ENCODE assay signal across 19 cellular contexts in the genomic region with DNA sequence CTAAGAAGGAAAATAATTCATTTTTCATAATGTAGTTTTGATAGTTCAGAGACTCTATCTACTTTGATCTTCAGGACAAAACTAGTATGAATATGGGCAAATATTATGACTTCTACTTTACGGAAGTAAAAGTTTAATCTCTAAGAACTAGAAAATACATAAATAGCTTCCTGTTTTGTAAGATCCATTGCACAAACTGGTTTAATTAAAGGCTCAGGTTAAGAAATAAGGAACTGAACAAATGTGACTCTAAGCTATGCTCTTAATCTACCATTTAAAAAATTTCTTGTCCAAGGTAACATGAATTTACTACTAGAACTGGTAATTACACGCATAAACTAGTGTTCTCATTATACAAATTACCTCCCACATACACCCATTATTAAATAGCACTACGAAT.
A peak's percentile ranks its signal among the peaks of the same experiment; 100 is the strongest.
DNase-seq lines count a peak whose midpoint lies in the region; ATAC-seq and TF ChIP-seq lines count a peak whose summit lies in the region.
"Had no signal": no experiment of that assay in that cellular context is flagged by ENCODE, and none has a peak within 500 bp of the region (broad histone marks: within the 10 kb centered on the region; RNA-seq: fewer than 3 reads in every experiment).

No MANE protein-coding gene starts in this region.

- H3K36me3 ChIP-seq in osteoblast (ENCODE audit: insufficient read depth, low read length) = no peaks in the 10 kb centered on the region
- H3K36me3 ChIP-seq: BLaER1 treated with 17β-estradiol and CSF1 and Interleukin-3, amounts not matched to agents 10 nM and 100 nM had no signal

- H3K4me3 ChIP-seq in osteoblast (ENCODE audit: insufficient read depth, low read length) = no peak overlapping the region
- H3K4me3 ChIP-seq: BLaER1 treated with 17β-estradiol and CSF1 and Interleukin-3, amounts not matched to agents 10 nM and 100 nM had no signal

- H2AFZ ChIP-seq in osteoblast (ENCODE audit: low read length) = no peak overlapping the region

- CTCF ChIA-PET in T-cell (lab: Charles Lee) = interaction anchor here in 1 of 2 donors (0.6 to 0.7 kb wide), 2 partner anchors 131 to 1939 kb away, joined by 3 to 7 read pairs; no protein-coding TSS in a partner anchor

- no peaks in the 10 kb centered on the region for H3K9me3 Mint-ChIP-seq in activated naive CD4-positive, alpha-beta T cell treated with anti-CD3 and anti-CD28 coated beads, Interleukin-2, amount 50 U/mL, for 24 hours
- H3K9me3 Mint-ChIP-seq in T-cell = peaks cover 0 to 13% (median 5%) of the 10 kb centered on the region in 3 donors
- peaks cover 6% of the 10 kb centered on the region for H3K9me3 Mint-ChIP-seq in activated T-cell treated with anti-CD3 and anti-CD28 coated beads, Interleukin-2, amount 50 U/mL, for 4 hours
- H3K9me3 Mint-ChIP-seq: T-helper 1 cell treated with Interleukin-12 subunit alpha and Interleukin-12 subunit beta and Interleukin-4 antibody, amounts not matched to agents 30 μg/mL and 1 μg/mL, for 36 hours had no signal

- no peak for ATAC-seq in T-cell (replicated peaks in 1 of 4)
- no peak for ATAC-seq in activated T-cell treated with anti-CD3 and anti-CD28 coated beads, Interleukin-2, amount 50 U/mL, for 4 hours

- H3K36me3 Mint-ChIP-seq in activated naive CD4-positive, alpha-beta T cell treated with anti-CD3 and anti-CD28 coated beads, Interleukin-2, amount 50 U/mL, for 24 hours = peaks cover 1% of the 10 kb centered on the region
- peaks cover 6% of the 10 kb centered on the region for H3K36me3 Mint-ChIP-seq in T-cell
- no peaks in the 10 kb centered on the region for H3K36me3 Mint-ChIP-seq in activated T-cell treated with anti-CD3 and anti-CD28 coated beads, Interleukin-2, amount 50 U/mL, for 4 hours (ENCODE audit: insufficient read depth)

- H3K27ac Mint-ChIP-seq in activated naive CD4-positive, alpha-beta T cell treated with anti-CD3 and anti-CD28 coated beads, Interleukin-2, amount 50 U/mL, for 24 hours = peak overlapping the region; percentile 33
- peak overlapping the region; percentile 25 to 41 for H3K27ac Mint-ChIP-seq in T-cell
- H3K27ac Mint-ChIP-seq: T-helper 1 cell treated with Interleukin-12 subunit alpha and Interleukin-12 subunit beta and Interleukin-4 antibody, amounts not matched to agents 30 μg/mL and 1 μg/mL, for 36 hours had no signal

- no peaks in the 10 kb centered on the region for H3K27me3 Mint-ChIP-seq in activated naive CD4-positive, alpha-beta T cell treated with anti-CD3 and anti-CD28 coated beads, Interleukin-2, amount 50 U/mL, for 24 hours
- H3K27me3 Mint-ChIP-seq in T-cell = no peaks in the 10 kb centered on the region
- H3K27me3 Mint-ChIP-seq in activated T-cell treated with anti-CD3 and anti-CD28 coated beads, Interleukin-2, amount 50 U/mL, for 4 hours (ENCODE audit: low read depth) = no peaks in the 10 kb centered on the region

- no peak for TF ChIP-seq CTCF in osteoblast (IDR thresholded peaks at IDR 0.05; ENCODE audit: extremely low read depth, low read depth, low read length)

- TF ChIP-seq POLR2A in erythroblast (IDR thresholded peaks at IDR 0.05; ENCODE audit: low read length) = no peak

- no peaks in the 10 kb centered on the region for H3K79me2 ChIP-seq in osteoblast (ENCODE audit: insufficient read depth, low read length)

- H3K9me3 ChIP-seq in osteoblast (ENCODE audit: low read depth, low read length) = no peaks in the 10 kb centered on the region
- H3K9me3 ChIP-seq: BLaER1 treated with 17β-estradiol and CSF1 and Interleukin-3, amounts not matched to agents 10 nM and 100 nM; Caco-2 had no signal

- DNase-seq in activated naive CD4-positive, alpha-beta T cell treated with anti-CD3 and anti-CD28 coated beads, Interleukin-2, amount 50 U/mL, for 16 hours = no peak
- DNase-seq in NOMO-1 treated with dmso at 0.1 percent for 144 hours (lab: John Stamatoyannopoulos, UW; ENCODE audit: unreplicated experiment) (peak; percentile 68), T-cell (no peak), germinal center (ENCODE audit: low spot score) (no peak), osteoblast (ENCODE audit: insufficient read length, low spot score, missing footprints) (no peak), erythroblast (lab: John Stamatoyannopoulos, UW) (no peak)
- no peak for DNase-seq in activated T-cell treated with anti-CD3 and anti-CD28 coated beads, Interleukin-2, amount 50 U/mL, for 4 hours
- DNase-seq: Caco-2, DMS79, HCEC 1CT, NCI-H1105, NCI-H187, NCI-H446 treated with DMSO at 0.1 percent for 48 hours, NCI-H748 treated with DMSO at 0.1 percent for 48 hours had no signal

- H3K4me1 Mint-ChIP-seq in activated naive CD4-positive, alpha-beta T cell treated with anti-CD3 and anti-CD28 coated beads, Interleukin-2, amount 50 U/mL, for 24 hours = peaks cover 32% of the 10 kb centered on the region
- peaks cover 22 to 24% (median 23%) of the 10 kb centered on the region in 3 donors for H3K4me1 Mint-ChIP-seq in T-cell
- H3K4me1 Mint-ChIP-seq in activated T-cell treated with anti-CD3 and anti-CD28 coated beads, Interleukin-2, amount 50 U/mL, for 4 hours (ENCODE audit: low read depth) = peaks cover 13% of the 10 kb centered on the region

- H3K4me3 Mint-ChIP-seq in activated naive CD4-positive, alpha-beta T cell treated with anti-CD3 and anti-CD28 coated beads, Interleukin-2, amount 50 U/mL, for 24 hours = no peak overlapping the region
- no peak overlapping the region for H3K4me3 Mint-ChIP-seq in T-cell
- H3K4me3 Mint-ChIP-seq in activated T-cell treated with anti-CD3 and anti-CD28 coated beads, Interleukin-2, amount 50 U/mL, for 4 hours = no peak overlapping the region
- H3K4me3 Mint-ChIP-seq: T-helper 1 cell treated with Interleukin-12 subunit alpha and Interleukin-12 subunit beta and Interleukin-4 antibody, amounts not matched to agents 30 μg/mL and 1 μg/mL, for 36 hours had no signal

- H3K27me3 ChIP-seq in osteoblast (ENCODE audit: insufficient read depth, low read length) = no peaks in the 10 kb centered on the region
- H3K27me3 ChIP-seq: BLaER1 treated with 17β-estradiol and CSF1 and Interleukin-3, amounts not matched to agents 10 nM and 100 nM had no signal

- H3K4me2 ChIP-seq in osteoblast (ENCODE audit: insufficient read depth, low read length) = no peak overlapping the region

- no peaks in the 10 kb centered on the region for H3K4me1 ChIP-seq in osteoblast (ENCODE audit: insufficient read depth, low read length)

- H4K20me1 ChIP-seq in osteoblast (ENCODE audit: insufficient read depth, low read length) = no peaks in the 10 kb centered on the region
- H4K20me1 ChIP-seq: BLaER1 treated with 17β-estradiol and CSF1 and Interleukin-3, amounts not matched to agents 10 nM and 100 nM had no signal

- POLR2A ChIA-PET in T-cell (lab: Charles Lee) = interaction anchor here in 1 of 2 donors (0.5 to 0.6 kb wide), 2 partner anchors 174 to 185 kb away, joined by 3 to 4 read pairs; no protein-coding TSS in a partner anchor

- no peak overlapping the region for H3K27ac ChIP-seq in osteoblast (ENCODE audit: low read depth, low read length)
- H3K27ac ChIP-seq: 22Rv1, RWPE1 had no signal
